ENCODE assay signal across 12 cellular contexts in genomic region chr6:7975764-7976146, GRCh38.
DNase-seq lines count a peak whose midpoint lies in the region; ATAC-seq and TF ChIP-seq lines count a peak whose summit lies in the region.
"Had no signal": no experiment of that assay in that cellular context is flagged by ENCODE, and none has a peak within 500 bp of the region (broad histone marks: within the 10 kb centered on the region; RNA-seq: fewer than 3 reads in every experiment).

No MANE protein-coding gene starts in this region.

- H3K9ac ChIP-seq in endodermal cell (ENCODE audit: extremely low read depth, low read length, poor library complexity, severe bottlenecking) (no peak overlapping the region), parathyroid adenoma (no peak overlapping the region)

- peak overlapping the region; percentile 38 for H3K4me2 ChIP-seq in parathyroid adenoma (ENCODE audit: low read length)

- no peak overlapping the region for H3K27ac ChIP-seq in endodermal cell (ENCODE audit: low read depth, low read length)
- H3K27ac ChIP-seq in parathyroid adenoma, result no peak overlapping the region

- H3K36me3 Mint-ChIP-seq in endodermal cell (ENCODE audit: low read depth), result no peaks in the 10 kb centered on the region

- peaks cover 7% of the 10 kb centered on the region for H3K4me1 ChIP-seq in endodermal cell (ENCODE audit: control insufficient read depth, insufficient read depth, low read length)
- H3K4me1 ChIP-seq in parathyroid adenoma, result no peaks in the 10 kb centered on the region

- DNase-seq in NCI-H146 treated with DMSO at 0.1 percent for 48 hours (lab: John Stamatoyannopoulos, UW; ENCODE audit: unreplicated experiment), result peak; percentile 24
- DNase-seq in endodermal cell, result peak; percentile 58
- no peak for DNase-seq in NCI-H1092 (lab: John Stamatoyannopoulos, UW)
- DNase-seq in NCI-H774 (lab: John Stamatoyannopoulos, UW), result no peak
- DNase-seq in NCI-H1694 (lab: John Stamatoyannopoulos, UW), result no peak
- DNase-seq: activated T-cell treated with anti-CD3 and anti-CD28 coated beads, Interleukin-2, amount 50 U/mL, for 1 hour; NCI-H526 treated with DMSO at 0.1 percent for 48 hours had no signal

- ATAC-seq in GM18498 (IDR thresholded peaks at IDR 0.05; ENCODE audit: unreplicated experiment) (peak; percentile 67), GM21717 (IDR thresholded peaks at IDR 0.05; ENCODE audit: unreplicated experiment) (no peak)

- H3K27ac Mint-ChIP-seq in endodermal cell, result no peak overlapping the region

- H3K4me3 ChIP-seq in endodermal cell (ENCODE audit: low read length) (no peak overlapping the region), parathyroid adenoma (ENCODE audit: low read depth, low read length) (no peak overlapping the region)
- H3K4me3 ChIP-seq: thyroid gland had no signal

- H3K36me3 ChIP-seq in endodermal cell (ENCODE audit: control insufficient read depth, insufficient read depth, low read length) (no peaks in the 10 kb centered on the region), parathyroid adenoma (ENCODE audit: control insufficient read depth, insufficient read depth, low read length) (no peaks in the 10 kb centered on the region)
- H3K36me3 ChIP-seq: sigmoid colon, thyroid gland had no signal

- no peak for TF ChIP-seq CTCF in endodermal cell (conservative IDR thresholded peaks at IDR 0.05)
- no peak for TF ChIP-seq CTCF in parathyroid adenoma (IDR thresholded peaks at IDR 0.05)

- peaks cover 26% of the 10 kb centered on the region for H3K4me1 Mint-ChIP-seq in endodermal cell

- H3K4me3 Mint-ChIP-seq in endodermal cell, result no peak overlapping the region

- H3K27me3 ChIP-seq in endodermal cell (ENCODE audit: control insufficient read depth, insufficient read depth, low read length, poor library complexity, severe bottlenecking), result no peaks in the 10 kb centered on the region
- no peaks in the 10 kb centered on the region for H3K27me3 ChIP-seq in parathyroid adenoma (ENCODE audit: control insufficient read depth, insufficient read depth, low read length)
- H3K27me3 ChIP-seq: sigmoid colon, thyroid gland had no signal

- H2AFZ ChIP-seq in parathyroid adenoma, result no peak overlapping the region

- peaks cover 17% of the 10 kb centered on the region for H3K9me3 Mint-ChIP-seq in endodermal cell

- H3K27me3 Mint-ChIP-seq in endodermal cell (ENCODE audit: insufficient read depth), result peaks cover 10% of the 10 kb centered on the region

- no peaks in the 10 kb centered on the region for H3K79me2 ChIP-seq in parathyroid adenoma

- H3K9me3 ChIP-seq in endodermal cell (ENCODE audit: control insufficient read depth, low read length) (peaks cover 15% of the 10 kb centered on the region), parathyroid adenoma (ENCODE audit: control insufficient read depth, low read length) (no peaks in the 10 kb centered on the region)
- H3K9me3 ChIP-seq: sigmoid colon, thyroid gland had no signal

- WGBS in endodermal cell (ENCODE audit: insufficient coverage in 1 of 2, insufficient read length in 1 of 2), 2 experiments, result 89 to 92% methylated on average over 5 to 8 of the region's 8 CpGs

Comparison
In these comparisons a context has a peak if more than half of its experiments do, and no peak if none do; other contexts are left out.
1. DNase-seq: peak in NCI-H146 treated with DMSO at 0.1 percent for 48 hours (single experiment) and endodermal cell (single experiment); none in NCI-H1092 (single experiment), NCI-H774 (single experiment) and NCI-H1694 (single experiment).